10 cellular contexts compared by ENCODE assay signal in genomic region chr11:110026823-110027626, GRCh38.
DNase-seq lines count a peak whose midpoint lies in the region; ATAC-seq lines count a peak whose summit lies in the region.
"Had no signal": no experiment of that assay in that cellular context is flagged by ENCODE, and none has a peak within 500 bp of the region (broad histone marks: within the 10 kb centered on the region; RNA-seq: fewer than 3 reads in every experiment).

No MANE protein-coding gene starts in this region.

- H3K9me3 Mint-ChIP-seq in immature natural killer cell = peaks cover 0 to 4% (median 0%) of the 10 kb centered on the region in 6 donors
- H3K9me3 Mint-ChIP-seq in activated T-helper 1 cell treated with anti-CD3 and anti-CD28 coated beads, Interleukin-12 subunit alpha, Interleukin-12 subunit beta, Interleukin-2, Interleukin-4 antibody, amounts not matched to agents 30 ng/mL and 10 ng/mL and 1 ng/mL, durations not matched to agents 14 hours and 24 hours and 36 hours = peaks cover 4% of the 10 kb centered on the region
- H3K9me3 Mint-ChIP-seq: type B pancreatic cell had no signal

- intact Hi-C loops in activated T-helper 1 cell treated with anti-CD3 and anti-CD28 coated beads, Interleukin-12 subunit alpha, Interleukin-12 subunit beta, Interleukin-2, Interleukin-4 antibody, amounts not matched to agents 30 ng/mL and 10 ng/mL and 1 ng/mL, durations not matched to agents 14 hours and 24 hours and 36 hours (cut with micrococcal nuclease) = no loop called here

- peaks cover 15 to 35% (median 27%) of the 10 kb centered on the region in 10 experiments for H3K4me1 ChIP-seq in BLaER1 treated with 17β-estradiol and CSF1 and Interleukin-3, amounts not matched to agents 10 nM and 100 nM

- H3K27me3 ChIP-seq in BLaER1 treated with 17β-estradiol and CSF1 and Interleukin-3, amounts not matched to agents 10 nM and 100 nM = no peaks in the 10 kb centered on the region
- H3K27me3 ChIP-seq: cardiac muscle cell had no signal

- 0 out of 22 replicates have a peak overlapping the region, but pooled peaks of 1 of the 11 experiments have one; percentile 11 for H3K9ac ChIP-seq in BLaER1 treated with 17β-estradiol and CSF1 and Interleukin-3, amounts not matched to agents 10 nM and 100 nM

- no peaks in the 10 kb centered on the region for H3K36me3 Mint-ChIP-seq in immature natural killer cell
- H3K36me3 Mint-ChIP-seq in activated T-helper 1 cell treated with anti-CD3 and anti-CD28 coated beads, Interleukin-12 subunit alpha, Interleukin-12 subunit beta, Interleukin-2, Interleukin-4 antibody, amounts not matched to agents 30 ng/mL and 10 ng/mL and 1 ng/mL, durations not matched to agents 14 hours and 24 hours and 36 hours (ENCODE audit: low read depth) = no peaks in the 10 kb centered on the region
- H3K36me3 Mint-ChIP-seq: type B pancreatic cell had no signal

- H3K27me3 Mint-ChIP-seq in immature natural killer cell (ENCODE audit: low read depth in 3 of 3) = peaks cover 0 to 9% (median 2%) of the 10 kb centered on the region in 3 donors
- no peaks in the 10 kb centered on the region for H3K27me3 Mint-ChIP-seq in activated T-helper 1 cell treated with anti-CD3 and anti-CD28 coated beads, Interleukin-12 subunit alpha, Interleukin-12 subunit beta, Interleukin-2, Interleukin-4 antibody, amounts not matched to agents 30 ng/mL and 10 ng/mL and 1 ng/mL, durations not matched to agents 14 hours and 24 hours and 36 hours (ENCODE audit: insufficient read depth)
- H3K27me3 Mint-ChIP-seq: type B pancreatic cell had no signal

- DNase-seq in immature natural killer cell (no peak), NCI-H748 (lab: John Stamatoyannopoulos, UW; ENCODE audit: unreplicated experiment) (no peak), amniotic stem cell (lab: John Stamatoyannopoulos, UW) (no peak)
- DNase-seq in activated T-helper 1 cell treated with anti-CD3 and anti-CD28 coated beads, Interleukin-12 subunit alpha, Interleukin-12 subunit beta, Interleukin-2, Interleukin-4 antibody, amounts not matched to agents 30 ng/mL and 10 ng/mL and 1 ng/mL, durations not matched to agents 14 hours and 24 hours and 36 hours (ENCODE audit: low spot score) = no peak

- H3K9me3 ChIP-seq in BLaER1 treated with 17β-estradiol and CSF1 and Interleukin-3, amounts not matched to agents 10 nM and 100 nM (replicated peaks in 1 of 11) = peaks cover 0 to 37% (median 23%) of the 10 kb centered on the region in 11 experiments; a peak in 21 of 22 replicates

- H3K27ac ChIP-seq in BLaER1 treated with 17β-estradiol and CSF1 and Interleukin-3, amounts not matched to agents 10 nM and 100 nM = peak overlapping the region in 4 of 11 experiments; percentile 49 to 72 (median 62); a peak in 9 of 22 replicates
- H3K27ac ChIP-seq in cingulate gyrus (ENCODE audit: low read depth, low read length) = peak overlapping the region; percentile 42
- H3K27ac ChIP-seq: cardiac muscle cell had no signal

- H3K4me3 ChIP-seq in BLaER1 treated with 17β-estradiol and CSF1 and Interleukin-3, amounts not matched to agents 10 nM and 100 nM = no peak overlapping the region
- H3K4me3 ChIP-seq: cardiac muscle cell had no signal

- ATAC-seq in GM19452 (IDR thresholded peaks at IDR 0.05; ENCODE audit: unreplicated experiment) = peak; percentile 93
- ATAC-seq in HG03342 (IDR thresholded peaks at IDR 0.05; ENCODE audit: unreplicated experiment) = peak; percentile 88

- peak overlapping the region; percentile 40 to 77 (median 54) for H3K4me2 ChIP-seq in BLaER1 treated with 17β-estradiol and CSF1 and Interleukin-3, amounts not matched to agents 10 nM and 100 nM

- no peaks in the 10 kb centered on the region for H3K36me3 ChIP-seq in BLaER1 treated with 17β-estradiol and CSF1 and Interleukin-3, amounts not matched to agents 10 nM and 100 nM
- H3K36me3 ChIP-seq: cardiac muscle cell had no signal

- H3K4me1 Mint-ChIP-seq in immature natural killer cell = no peaks in the 10 kb centered on the region
- H3K4me1 Mint-ChIP-seq in activated T-helper 1 cell treated with anti-CD3 and anti-CD28 coated beads, Interleukin-12 subunit alpha, Interleukin-12 subunit beta, Interleukin-2, Interleukin-4 antibody, amounts not matched to agents 30 ng/mL and 10 ng/mL and 1 ng/mL, durations not matched to agents 14 hours and 24 hours and 36 hours (ENCODE audit: low read depth) = peaks cover 5% of the 10 kb centered on the region

- no peak overlapping the region for H3K27ac Mint-ChIP-seq in immature natural killer cell
- H3K27ac Mint-ChIP-seq in activated T-helper 1 cell treated with anti-CD3 and anti-CD28 coated beads, Interleukin-12 subunit alpha, Interleukin-12 subunit beta, Interleukin-2, Interleukin-4 antibody, amounts not matched to agents 30 ng/mL and 10 ng/mL and 1 ng/mL, durations not matched to agents 14 hours and 24 hours and 36 hours = no peak overlapping the region
- H3K27ac Mint-ChIP-seq: type B pancreatic cell had no signal

- H3K4me3 Mint-ChIP-seq in immature natural killer cell = no peak overlapping the region
- no peak overlapping the region for H3K4me3 Mint-ChIP-seq in activated T-helper 1 cell treated with anti-CD3 and anti-CD28 coated beads, Interleukin-12 subunit alpha, Interleukin-12 subunit beta, Interleukin-2, Interleukin-4 antibody, amounts not matched to agents 30 ng/mL and 10 ng/mL and 1 ng/mL, durations not matched to agents 14 hours and 24 hours and 36 hours
- H3K4me3 Mint-ChIP-seq: type B pancreatic cell had no signal

- no peaks in the 10 kb centered on the region for H4K20me1 ChIP-seq in BLaER1 treated with 17β-estradiol and CSF1 and Interleukin-3, amounts not matched to agents 10 nM and 100 nM
